15 cellular contexts compared by ENCODE assay signal in genomic region chr9:127769101-127769500, GRCh38. TPM values are rescaled to one million over a fixed set of nuclear protein-coding genes. Genes with fewer than 3 reads are reported as not detected.
A peak's percentile ranks its signal among the peaks of the same experiment; 100 is the strongest.
DNase-seq lines count a peak whose midpoint lies in the region; ATAC-seq and TF ChIP-seq lines count a peak whose summit lies in the region.
"Had no signal": no experiment of that assay in that cellular context is flagged by ENCODE, and none has a peak within 500 bp of the region (broad histone marks: within the 10 kb centered on the region; RNA-seq: fewer than 3 reads in every experiment).

No MANE protein-coding gene starts in this region.

- no peaks in the 10 kb centered on the region for H3K9me3 Mint-ChIP-seq in activated naive CD4-positive, alpha-beta T cell treated with anti-CD3 and anti-CD28 coated beads, Interleukin-2, amount 50 U/mL, for 24 hours
- H3K9me3 Mint-ChIP-seq in activated naive CD8-positive, alpha-beta T cell treated with anti-CD3 and anti-CD28 coated beads for 36 hours = no peaks in the 10 kb centered on the region
- H3K9me3 Mint-ChIP-seq in memory B cell = no peaks in the 10 kb centered on the region

- H3K27me3 Mint-ChIP-seq in activated naive CD4-positive, alpha-beta T cell treated with anti-CD3 and anti-CD28 coated beads, Interleukin-2, amount 50 U/mL, for 24 hours = no peaks in the 10 kb centered on the region
- no peaks in the 10 kb centered on the region for H3K27me3 Mint-ChIP-seq in activated naive CD8-positive, alpha-beta T cell treated with anti-CD3 and anti-CD28 coated beads for 36 hours
- no peaks in the 10 kb centered on the region for H3K27me3 Mint-ChIP-seq in memory B cell

- TF ChIP-seq POLR2A in suprapubic skin (IDR thresholded peaks at IDR 0.05) = no peak

- peaks cover 42% of the 10 kb centered on the region for H3K4me1 ChIP-seq in suprapubic skin

- peak overlapping the region; percentile 43 for H3K4me3 Mint-ChIP-seq in activated naive CD4-positive, alpha-beta T cell treated with anti-CD3 and anti-CD28 coated beads, Interleukin-2, amount 50 U/mL, for 24 hours
- peak overlapping the region; percentile 53 for H3K4me3 Mint-ChIP-seq in activated naive CD8-positive, alpha-beta T cell treated with anti-CD3 and anti-CD28 coated beads for 36 hours
- H3K4me3 Mint-ChIP-seq in memory B cell = no peak overlapping the region

- H3K36me3 Mint-ChIP-seq in activated naive CD4-positive, alpha-beta T cell treated with anti-CD3 and anti-CD28 coated beads, Interleukin-2, amount 50 U/mL, for 24 hours = peaks cover 4% of the 10 kb centered on the region
- H3K36me3 Mint-ChIP-seq in activated naive CD8-positive, alpha-beta T cell treated with anti-CD3 and anti-CD28 coated beads for 36 hours = peaks cover 30% of the 10 kb centered on the region
- peaks cover 23% of the 10 kb centered on the region for H3K36me3 Mint-ChIP-seq in memory B cell

- no peak for DNase-seq in activated naive CD4-positive, alpha-beta T cell treated with anti-CD3 and anti-CD28 coated beads, Interleukin-2, amount 50 U/mL, for 16 hours
- DNase-seq in activated naive CD8-positive, alpha-beta T cell treated with anti-CD3 and anti-CD28 coated beads for 36 hours = no peak
- no peak for DNase-seq in memory B cell (ENCODE audit: low spot score in 2 of 2)
- no peak for DNase-seq in suprapubic skin (ENCODE audit: low spot score in 2 of 2)
- no peak for DNase-seq in DMS53 treated with DMSO at 0.1 percent for 48 hours (lab: John Stamatoyannopoulos, UW; ENCODE audit: unreplicated experiment)
- DNase-seq in nucleus accumbens (lab: John Stamatoyannopoulos, UW) = no peak
- no peak for DNase-seq in DMS114 treated with DMSO at 0.1 percent for 48 hours (lab: John Stamatoyannopoulos, UW; ENCODE audit: unreplicated experiment)
- DNase-seq: activated effector memory CD4-positive, alpha-beta T cell treated with Interleukin-2 at 50 U/mL for 16 hours; cerebellar nuclear complex; IMR-90; NCI-H1694 treated with DMSO at 0.1 percent for 48 hours; NCI-H748 treated with DMSO at 0.1 percent for 48 hours; SHP77; stimulated activated CD8-positive, alpha-beta memory T cell treated with anti-CD3 and anti-CD28 coated beads, Interleukin-4, amount 100 ng/mL, for 48 hours had no signal

- H3K27ac Mint-ChIP-seq in activated naive CD4-positive, alpha-beta T cell treated with anti-CD3 and anti-CD28 coated beads, Interleukin-2, amount 50 U/mL, for 24 hours = peak overlapping the region; percentile 94
- peak overlapping the region; percentile 39 for H3K27ac Mint-ChIP-seq in activated naive CD8-positive, alpha-beta T cell treated with anti-CD3 and anti-CD28 coated beads for 36 hours
- H3K27ac Mint-ChIP-seq in memory B cell = peak overlapping the region; percentile 97

- H3K27me3 ChIP-seq in suprapubic skin = no peaks in the 10 kb centered on the region

- H3K4me1 Mint-ChIP-seq in activated naive CD4-positive, alpha-beta T cell treated with anti-CD3 and anti-CD28 coated beads, Interleukin-2, amount 50 U/mL, for 24 hours = peaks cover 81% of the 10 kb centered on the region
- H3K4me1 Mint-ChIP-seq in activated naive CD8-positive, alpha-beta T cell treated with anti-CD3 and anti-CD28 coated beads for 36 hours = peaks cover 53% of the 10 kb centered on the region
- H3K4me1 Mint-ChIP-seq in memory B cell = peaks cover 55% of the 10 kb centered on the region

- no peaks in the 10 kb centered on the region for H3K9me3 ChIP-seq in suprapubic skin

- 86% methylated on average over 5 of the region's 5 CpGs for WGBS in suprapubic skin

- H3K27ac ChIP-seq in suprapubic skin = peak overlapping the region; percentile 69

- H3K4me3 ChIP-seq in suprapubic skin = no peak overlapping the region

- no peak for TF ChIP-seq EP300 in suprapubic skin (IDR thresholded peaks at IDR 0.05)

- no peak for ATAC-seq in memory B cell (ENCODE audit: low read depth)

- no peak for TF ChIP-seq CTCF in suprapubic skin (IDR thresholded peaks at IDR 0.05)

- no peaks in the 10 kb centered on the region for H3K36me3 ChIP-seq in suprapubic skin

RNA-seq across cellular contexts. Expression of gene SH2D3C, which starts 9.4 kb away (rescaled TPM):
- 10 to 100 TPM; 20.4 to 21.5 TPM for total RNA-seq in activated naive CD8-positive, alpha-beta T cell treated with anti-CD3 and anti-CD28 coated beads for 36 hours
- 1 to 10 TPM; 3.4 to 8.9 (median 6.1) TPM for total RNA-seq in suprapubic skin

RNA-seq across cellular contexts. Expression of gene CDK9, which starts 16.7 kb away (rescaled TPM):
- 10 to 100 TPM; 85.2 to 94.2 TPM for total RNA-seq in activated naive CD8-positive, alpha-beta T cell treated with anti-CD3 and anti-CD28 coated beads for 36 hours
- 100 to 1,000 TPM in 1 of 4 donors, 10 to 100 TPM in 3; 57.2 to 119 (median 72.7) TPM for total RNA-seq in suprapubic skin

RNA-seq across cellular contexts. Expression of gene FPGS, which starts 33.6 kb away (rescaled TPM):
- 10 to 100 TPM; 86.3 to 88.0 TPM for total RNA-seq in activated naive CD8-positive, alpha-beta T cell treated with anti-CD3 and anti-CD28 coated beads for 36 hours
- total RNA-seq in suprapubic skin = 10 to 100 TPM; 22.9 to 50.3 (median 28.3) TPM

RNA-seq across cellular contexts. Expression of gene TOR2A, which starts 34.0 kb away (rescaled TPM):
- 10 to 100 TPM; 17.7 to 18.1 TPM for total RNA-seq in activated naive CD8-positive, alpha-beta T cell treated with anti-CD3 and anti-CD28 coated beads for 36 hours
- total RNA-seq in suprapubic skin = 10 to 100 TPM; 16.1 to 24.3 (median 19.3) TPM

RNA-seq across cellular contexts. Expression of gene TTC16, which starts 53.2 kb away (rescaled TPM):
- 1 to 10 TPM; 1.3 to 1.4 TPM for total RNA-seq in activated naive CD8-positive, alpha-beta T cell treated with anti-CD3 and anti-CD28 coated beads for 36 hours
- total RNA-seq in suprapubic skin = under 1 TPM in 2 of 4 donors, not detected in 2; 0.16 to 0.21 TPM
- total RNA-seq: IMR-90 had no signal

Comparison
In these comparisons a context has a peak if more than half of its experiments do, and no peak if none do; other contexts are left out.
1. H3K27ac Mint-ChIP-seq: peak in every context shown above with its lines; median percentile 97 in memory B cell; 94 in activated naive CD4-positive, alpha-beta T cell treated with anti-CD3 and anti-CD28 coated beads, Interleukin-2, amount 50 U/mL, for 24 hours; 39 in activated naive CD8-positive, alpha-beta T cell treated with anti-CD3 and anti-CD28 coated beads for 36 hours.